Comparison of ENCODE assay signal across 1 cellular context in the genomic region with DNA sequence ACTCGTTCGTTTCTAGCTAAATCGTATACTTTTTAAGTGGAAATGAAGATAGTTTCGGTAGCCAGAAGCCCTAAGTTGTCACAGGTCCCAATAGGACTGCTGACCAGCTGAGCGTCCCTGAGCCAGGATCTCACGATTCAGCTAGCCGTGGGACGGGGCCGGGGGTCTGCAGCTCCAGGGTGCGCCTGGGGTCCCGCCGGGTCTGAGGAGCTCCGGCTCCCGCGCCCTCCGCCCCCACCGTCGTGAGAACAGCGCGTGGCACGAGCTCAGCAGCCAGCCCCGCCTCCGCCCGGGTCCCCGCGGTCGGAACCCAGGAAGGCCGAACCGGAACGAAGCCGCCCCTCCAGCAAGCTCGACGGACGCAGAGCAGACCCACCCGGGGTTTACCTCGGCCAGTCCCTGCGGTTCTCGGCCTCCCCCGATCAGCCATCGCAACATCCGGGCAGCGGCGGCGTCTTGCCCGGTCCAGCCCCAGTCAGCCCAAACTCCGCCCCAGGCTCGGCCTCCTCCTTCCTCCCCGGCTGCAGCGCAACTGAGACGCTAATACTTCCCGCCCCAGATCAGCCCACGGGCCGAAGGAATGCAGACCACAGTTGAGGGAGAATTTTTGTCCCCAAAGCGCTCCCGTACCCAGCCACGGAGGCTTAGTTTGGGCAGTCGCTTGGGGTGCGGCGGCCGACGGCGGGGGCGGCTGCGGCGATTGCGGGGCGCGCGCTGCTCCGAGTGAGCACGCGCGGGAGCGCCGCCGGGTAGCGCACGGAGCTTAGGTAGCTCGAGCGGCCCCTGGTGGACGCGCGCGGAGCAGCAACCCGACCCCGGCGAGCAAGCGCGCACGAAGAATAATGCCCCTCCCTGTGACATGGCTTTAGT.
TF ChIP-seq lines count a peak whose summit lies in the region.

Gene WDR41, minus strand, starts transcription at position 534 of the 870 bp plus-strand sequence. Its CDS starts 96 bp downstream, at position 438.

TF ChIP-seq in GM12878, 131 proteins besides CTCF, POLR2A, EP300 and RAD21 (continued from another document and continues in another):
- TF ChIP-seq, protein P1, sequence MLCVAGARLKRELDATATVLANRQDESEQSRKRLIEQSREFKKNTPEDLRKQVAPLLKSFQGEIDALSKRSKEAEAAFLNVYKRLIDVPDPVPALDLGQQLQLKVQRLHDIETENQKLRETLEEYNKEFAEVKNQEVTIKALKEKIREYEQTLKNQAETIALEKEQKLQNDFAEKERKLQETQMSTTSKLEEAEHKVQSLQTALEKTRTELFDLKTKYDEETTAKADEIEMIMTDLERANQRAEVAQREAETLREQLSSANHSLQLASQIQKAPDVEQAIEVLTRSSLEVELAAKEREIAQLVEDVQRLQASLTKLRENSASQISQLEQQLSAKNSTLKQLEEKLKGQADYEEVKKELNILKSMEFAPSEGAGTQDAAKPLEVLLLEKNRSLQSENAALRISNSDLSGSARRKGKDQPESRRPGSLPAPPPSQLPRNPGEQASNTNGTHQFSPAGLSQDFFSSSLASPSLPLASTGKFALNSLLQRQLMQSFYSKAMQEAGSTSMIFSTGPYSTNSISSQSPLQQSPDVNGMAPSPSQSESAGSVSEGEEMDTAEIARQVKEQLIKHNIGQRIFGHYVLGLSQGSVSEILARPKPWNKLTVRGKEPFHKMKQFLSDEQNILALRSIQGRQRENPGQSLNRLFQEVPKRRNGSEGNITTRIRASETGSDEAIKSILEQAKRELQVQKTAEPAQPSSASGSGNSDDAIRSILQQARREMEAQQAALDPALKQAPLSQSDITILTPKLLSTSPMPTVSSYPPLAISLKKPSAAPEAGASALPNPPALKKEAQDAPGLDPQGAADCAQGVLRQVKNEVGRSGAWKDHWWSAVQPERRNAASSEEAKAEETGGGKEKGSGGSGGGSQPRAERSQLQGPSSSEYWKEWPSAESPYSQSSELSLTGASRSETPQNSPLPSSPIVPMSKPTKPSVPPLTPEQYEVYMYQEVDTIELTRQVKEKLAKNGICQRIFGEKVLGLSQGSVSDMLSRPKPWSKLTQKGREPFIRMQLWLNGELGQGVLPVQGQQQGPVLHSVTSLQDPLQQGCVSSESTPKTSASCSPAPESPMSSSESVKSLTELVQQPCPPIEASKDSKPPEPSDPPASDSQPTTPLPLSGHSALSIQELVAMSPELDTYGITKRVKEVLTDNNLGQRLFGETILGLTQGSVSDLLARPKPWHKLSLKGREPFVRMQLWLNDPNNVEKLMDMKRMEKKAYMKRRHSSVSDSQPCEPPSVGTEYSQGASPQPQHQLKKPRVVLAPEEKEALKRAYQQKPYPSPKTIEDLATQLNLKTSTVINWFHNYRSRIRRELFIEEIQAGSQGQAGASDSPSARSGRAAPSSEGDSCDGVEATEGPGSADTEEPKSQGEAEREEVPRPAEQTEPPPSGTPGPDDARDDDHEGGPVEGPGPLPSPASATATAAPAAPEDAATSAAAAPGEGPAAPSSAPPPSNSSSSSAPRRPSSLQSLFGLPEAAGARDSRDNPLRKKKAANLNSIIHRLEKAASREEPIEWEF (IDR thresholded peaks at IDR 0.05; ENCODE audit: insufficient replicate concordance, low read depth, low read length) = no peak
- no peak; the same call in none of the 2 replicates for TF ChIP-seq HDGF (IDR thresholded peaks at IDR 0.05)
- TF ChIP-seq BMI1 (IDR thresholded peaks at IDR 0.05; ENCODE audit: borderline replicate concordance) = no peak
- no peak; the same call in 1 of the 2 replicates for TF ChIP-seq NKRF (conservative IDR thresholded peaks at IDR 0.05)
- TF ChIP-seq ZNF687 (IDR thresholded peaks at IDR 0.05) = peak; percentile 71
- TF ChIP-seq ZNF207 (IDR thresholded peaks at IDR 0.05; ENCODE audit: borderline replicate concordance) = 0 out of 2 replicates have a peak, but pooled peaks have one; percentile 65
- TF ChIP-seq MYB (IDR thresholded peaks at IDR 0.05; ENCODE audit: borderline replicate concordance, low read depth, low read length) = no peak
- TF ChIP-seq SKIL (IDR thresholded peaks at IDR 0.05; ENCODE audit: low read depth, poor library complexity, severe bottlenecking) = no peak
- 0 out of 2 replicates have a peak, but pooled peaks have one; percentile 40 for TF ChIP-seq TAF1 (IDR thresholded peaks at IDR 0.05; ENCODE audit: borderline replicate concordance, low read depth, low read length)
- TF ChIP-seq EED (IDR thresholded peaks at IDR 0.05; ENCODE audit: low read depth) = peak; percentile 84
- no peak for TF ChIP-seq SREBF2 (IDR thresholded peaks at IDR 0.05; ENCODE audit: low read length)
- TF ChIP-seq NFXL1 (IDR thresholded peaks at IDR 0.05; ENCODE audit: borderline replicate concordance) = no peak
- peak; percentile 88 for TF ChIP-seq GATAD2B (conservative IDR thresholded peaks at IDR 0.05; ENCODE audit: low read depth)
- no peak for TF ChIP-seq EZH2 (IDR thresholded peaks at IDR 0.05; ENCODE audit: borderline replicate concordance, control insufficient read depth, low read depth, low read length)
- peak; percentile 16; the same call in 1 of the 2 replicates for TF ChIP-seq E2F4 (IDR thresholded peaks at IDR 0.05; ENCODE audit: low read depth, low read length)
- no peak for TF ChIP-seq IRF3 (IDR thresholded peaks at IDR 0.05)
- TF ChIP-seq HDAC6 (IDR thresholded peaks at IDR 0.05; ENCODE audit: unreplicated experiment) = no peak
- TF ChIP-seq ESRRA (IDR thresholded peaks at IDR 0.05; ENCODE audit: low read length) = no peak
- no peak for TF ChIP-seq SMAD1 (IDR thresholded peaks at IDR 0.05; ENCODE audit: low read depth, partially characterized antibody)
- no peak for TF ChIP-seq E2F8 (IDR thresholded peaks at IDR 0.05; ENCODE audit: low read depth, partially characterized antibody)
- TF ChIP-seq, protein P2, sequence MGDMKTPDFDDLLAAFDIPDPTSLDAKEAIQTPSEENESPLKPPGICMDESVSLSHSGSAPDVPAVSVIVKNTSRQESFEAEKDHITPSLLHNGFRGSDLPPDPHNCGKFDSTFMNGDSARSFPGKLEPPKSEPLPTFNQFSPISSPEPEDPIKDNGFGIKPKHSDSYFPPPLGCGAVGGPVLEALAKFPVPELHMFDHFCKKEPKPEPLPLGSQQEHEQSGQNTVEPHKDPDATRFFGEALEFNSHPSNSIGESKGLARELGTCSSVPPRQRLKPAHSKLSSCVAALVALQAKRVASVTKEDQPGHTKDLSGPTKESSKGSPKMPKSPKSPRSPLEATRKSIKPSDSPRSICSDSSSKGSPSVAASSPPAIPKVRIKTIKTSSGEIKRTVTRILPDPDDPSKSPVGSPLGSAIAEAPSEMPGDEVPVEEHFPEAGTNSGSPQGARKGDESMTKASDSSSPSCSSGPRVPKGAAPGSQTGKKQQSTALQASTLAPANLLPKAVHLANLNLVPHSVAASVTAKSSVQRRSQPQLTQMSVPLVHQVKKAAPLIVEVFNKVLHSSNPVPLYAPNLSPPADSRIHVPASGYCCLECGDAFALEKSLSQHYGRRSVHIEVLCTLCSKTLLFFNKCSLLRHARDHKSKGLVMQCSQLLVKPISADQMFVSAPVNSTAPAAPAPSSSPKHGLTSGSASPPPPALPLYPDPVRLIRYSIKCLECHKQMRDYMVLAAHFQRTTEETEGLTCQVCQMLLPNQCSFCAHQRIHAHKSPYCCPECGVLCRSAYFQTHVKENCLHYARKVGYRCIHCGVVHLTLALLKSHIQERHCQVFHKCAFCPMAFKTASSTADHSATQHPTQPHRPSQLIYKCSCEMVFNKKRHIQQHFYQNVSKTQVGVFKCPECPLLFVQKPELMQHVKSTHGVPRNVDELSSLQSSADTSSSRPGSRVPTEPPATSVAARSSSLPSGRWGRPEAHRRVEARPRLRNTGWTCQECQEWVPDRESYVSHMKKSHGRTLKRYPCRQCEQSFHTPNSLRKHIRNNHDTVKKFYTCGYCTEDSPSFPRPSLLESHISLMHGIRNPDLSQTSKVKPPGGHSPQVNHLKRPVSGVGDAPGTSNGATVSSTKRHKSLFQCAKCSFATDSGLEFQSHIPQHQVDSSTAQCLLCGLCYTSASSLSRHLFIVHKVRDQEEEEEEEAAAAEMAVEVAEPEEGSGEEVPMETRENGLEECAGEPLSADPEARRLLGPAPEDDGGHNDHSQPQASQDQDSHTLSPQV (IDR thresholded peaks at IDR 0.05) = peak; percentile 83; the same call in 1 of the 2 replicates
